Comparison of ENCODE assay signal across 33 cellular contexts in the genomic region with DNA sequence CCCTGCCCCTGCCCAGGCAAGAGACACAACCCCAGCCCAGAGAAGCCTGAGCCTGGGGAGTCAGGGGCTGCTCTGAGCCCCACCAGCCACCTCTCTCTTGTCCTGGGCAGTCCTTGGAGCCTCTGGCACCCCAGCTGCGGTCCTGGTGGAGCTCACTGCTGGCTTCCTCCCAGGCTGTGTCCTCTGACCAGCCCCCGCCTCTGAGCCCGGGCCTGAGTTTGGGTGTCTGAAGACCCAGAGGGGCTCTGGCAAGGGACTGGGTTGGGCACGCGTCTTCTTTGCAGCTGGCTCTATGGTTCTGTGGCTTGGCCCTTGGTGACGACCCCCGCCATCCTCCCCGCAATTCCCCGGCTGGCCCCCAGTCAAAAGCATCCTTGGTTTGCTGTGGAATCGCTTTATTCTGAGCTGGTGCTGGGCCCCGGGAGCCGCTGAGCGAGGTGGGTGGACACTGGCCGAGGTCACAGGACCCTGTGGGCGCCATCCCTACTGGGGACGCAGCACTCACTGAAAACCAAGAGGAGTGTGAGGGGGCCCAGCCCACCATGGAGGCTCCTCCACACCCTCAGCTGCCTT. TPM values are rescaled to one million over a fixed set of nuclear protein-coding genes. Genes with fewer than 3 reads are reported as not detected.
"Had no signal": no experiment of that assay in that cellular context is flagged by ENCODE, and none has a peak within 500 bp of the region (broad histone marks: within the 10 kb centered on the region; RNA-seq: fewer than 3 reads in every experiment).

No MANE protein-coding gene starts in this region.

- H3K4me3 Mint-ChIP-seq: activated CD4-positive, alpha-beta T cell treated with anti-CD3 and anti-CD28 coated beads for 36 hours; activated CD8-positive, alpha-beta memory T cell treated with anti-CD3 and anti-CD28 coated beads, Interleukin-2, amount 10 ng/mL, durations not matched to agents 7 days and 5 days; activated CD8-positive, alpha-beta T cell treated with anti-CD3 and anti-CD28 coated beads, Interleukin-2, amount 10 ng/mL, durations not matched to agents 7 days and 5 days; activated naive CD8-positive, alpha-beta T cell; stimulated activated naive CD8-positive, alpha-beta T cell treated with anti-CD3 and anti-CD28 coated beads, Interleukin-15, amount 100 ng/mL, for 72 hours had no signal

- H3K36me3 ChIP-seq: gastrocnemius medialis, right lobe of liver, thyroid gland, upper lobe of left lung, vagina had no signal

- H3K27me3 Mint-ChIP-seq: activated naive CD8-positive, alpha-beta T cell had no signal

- H3K27ac ChIP-seq: coronary artery, dorsolateral prefrontal cortex, gastrocnemius medialis, right lobe of liver, upper lobe of left lung, vagina had no signal

- H3K4me1 ChIP-seq: gastrocnemius medialis had no signal

- H3K27ac Mint-ChIP-seq: activated CD4-positive, alpha-beta T cell treated with anti-CD3 and anti-CD28 coated beads for 36 hours; activated CD8-positive, alpha-beta memory T cell treated with anti-CD3 and anti-CD28 coated beads, Interleukin-2, amount 10 ng/mL, durations not matched to agents 7 days and 5 days; activated CD8-positive, alpha-beta T cell treated with anti-CD3 and anti-CD28 coated beads, Interleukin-2, amount 10 ng/mL, durations not matched to agents 7 days and 5 days; activated naive CD8-positive, alpha-beta T cell; activated T-helper 2 cell treated with anti-CD3 and anti-CD28 coated beads, Interferon-gamma antibody, Interleukin-2, Interleukin-4, amounts not matched to agents 10 μg/mL and 5 μg/mL and 100 μg/mL, durations not matched to agents 14 hours and 24 hours and 36 hours; naive thymus-derived CD4-positive, alpha-beta T cell had no signal

- H3K9me3 Mint-ChIP-seq: activated T-helper 2 cell treated with anti-CD3 and anti-CD28 coated beads, Interferon-gamma antibody, Interleukin-2, Interleukin-4, amounts not matched to agents 10 μg/mL and 5 μg/mL and 100 μg/mL, durations not matched to agents 14 hours and 24 hours and 36 hours; naive thymus-derived CD4-positive, alpha-beta T cell; stimulated activated naive CD8-positive, alpha-beta T cell treated with anti-CD3 and anti-CD28 coated beads, Interleukin-15, amount 100 ng/mL, for 72 hours had no signal

- ATAC-seq: activated CD4-positive, alpha-beta T cell treated with anti-CD3 and anti-CD28 coated beads for 36 hours; activated CD8-positive, alpha-beta memory T cell treated with anti-CD3 and anti-CD28 coated beads, Interleukin-2, amount 10 ng/mL, durations not matched to agents 7 days and 5 days; activated CD8-positive, alpha-beta T cell treated with anti-CD3 and anti-CD28 coated beads, Interleukin-2, amount 10 ng/mL, durations not matched to agents 7 days and 5 days; gastrocnemius medialis; naive thymus-derived CD4-positive, alpha-beta T cell; stimulated activated naive CD8-positive, alpha-beta T cell treated with anti-CD3 and anti-CD28 coated beads, Interleukin-15, amount 100 ng/mL, for 72 hours had no signal

- H3K27me3 ChIP-seq: right lobe of liver, thyroid gland had no signal

- H3K9me3 ChIP-seq: gastrocnemius medialis, right lobe of liver, thyroid gland, upper lobe of left lung, vagina had no signal

- H3K4me3 ChIP-seq: dorsolateral prefrontal cortex, lung, right lobe of liver, thyroid gland, upper lobe of left lung, vagina had no signal

- DNase-seq: activated CD4-positive, alpha-beta T cell treated with anti-CD3 and anti-CD28 coated beads for 36 hours; activated CD4-positive, CD25-positive, alpha-beta regulatory T cell; activated CD8-positive, alpha-beta memory T cell treated with anti-CD3 and anti-CD28 coated beads, Interleukin-2, amount 10 ng/mL, durations not matched to agents 7 days and 5 days; activated CD8-positive, alpha-beta T cell treated with anti-CD3 and anti-CD28 coated beads, Interleukin-2, amount 10 ng/mL, durations not matched to agents 7 days and 5 days; activated T-cell treated with anti-CD3 and anti-CD28 coated beads, Interleukin-2, amount 50 U/mL, for 48 hours; anterior cingulate cortex; cerebellar nuclear complex; dorsolateral prefrontal cortex; effector memory CD4-positive, alpha-beta T cell; gastrocnemius medialis; glutamatergic neuron; hippocampal formation; naive thymus-derived CD4-positive, alpha-beta T cell; right lobe of liver; stimulated activated CD4-positive, alpha-beta T cell treated with anti-CD3 and anti-CD28 coated beads, Interleukin-12 subunit alpha, Interleukin-12 subunit beta, amount 100 ng/mL, for 4 hours; stimulated activated CD4-positive, alpha-beta T cell treated with anti-CD3 and anti-CD28 coated beads, Interleukin-4, amount 100 ng/mL, for 1 hour; stimulated activated naive CD8-positive, alpha-beta T cell treated with anti-CD3 and anti-CD28 coated beads, Interleukin-15, amount 100 ng/mL, for 72 hours; substantia nigra had no signal

- H3K36me3 Mint-ChIP-seq: activated CD8-positive, alpha-beta memory T cell treated with anti-CD3 and anti-CD28 coated beads, Interleukin-2, amount 10 ng/mL, durations not matched to agents 7 days and 5 days; activated naive CD8-positive, alpha-beta T cell; naive thymus-derived CD4-positive, alpha-beta T cell had no signal

RNA-seq across cellular contexts. Expression of gene LCN10, which starts 1.0 kb away (rescaled TPM):
- total RNA-seq: bronchial epithelial cell, epithelial cell of proximal tubule, kidney epithelial cell had no signal

RNA-seq across cellular contexts. Expression of gene LCN6, which starts 4.6 kb away (rescaled TPM):
- total RNA-seq: activated CD4-positive, alpha-beta T cell treated with anti-CD3 and anti-CD28 coated beads for 36 hours; activated CD8-positive, alpha-beta memory T cell treated with anti-CD3 and anti-CD28 coated beads, Interleukin-2, amount 10 ng/mL, durations not matched to agents 7 days and 5 days; activated CD8-positive, alpha-beta T cell treated with anti-CD3 and anti-CD28 coated beads, Interleukin-2, amount 10 ng/mL, durations not matched to agents 7 days and 5 days; activated T-helper 2 cell treated with anti-CD3 and anti-CD28 coated beads, Interferon-gamma antibody, Interleukin-2, Interleukin-4, amounts not matched to agents 10 μg/mL and 5 μg/mL and 100 μg/mL, durations not matched to agents 14 hours and 24 hours and 36 hours; bronchial epithelial cell; epithelial cell of proximal tubule; kidney epithelial cell; left lobe of liver; naive thymus-derived CD4-positive, alpha-beta T cell; skeletal muscle tissue; T-helper 1 cell treated with Interleukin-12 subunit alpha and Interleukin-12 subunit beta and Interleukin-4 antibody, amounts not matched to agents 30 ng/mL and 1 ng/mL, for 36 hours had no signal

RNA-seq across cellular contexts. Expression of gene LCN8, which starts 14.3 kb away (rescaled TPM):
- total RNA-seq: activated CD4-positive, alpha-beta T cell treated with anti-CD3 and anti-CD28 coated beads for 36 hours; activated CD8-positive, alpha-beta memory T cell treated with anti-CD3 and anti-CD28 coated beads, Interleukin-2, amount 10 ng/mL, durations not matched to agents 7 days and 5 days; activated CD8-positive, alpha-beta T cell treated with anti-CD3 and anti-CD28 coated beads, Interleukin-2, amount 10 ng/mL, durations not matched to agents 7 days and 5 days; activated T-helper 2 cell treated with anti-CD3 and anti-CD28 coated beads, Interferon-gamma antibody, Interleukin-2, Interleukin-4, amounts not matched to agents 10 μg/mL and 5 μg/mL and 100 μg/mL, durations not matched to agents 14 hours and 24 hours and 36 hours; bronchial epithelial cell; epithelial cell of proximal tubule; gastrocnemius medialis; kidney epithelial cell; left lobe of liver; mesenteric fat pad; omental fat pad; right lobe of liver; skeletal muscle tissue; T-helper 1 cell treated with Interleukin-12 subunit alpha and Interleukin-12 subunit beta and Interleukin-4 antibody, amounts not matched to agents 30 ng/mL and 1 ng/mL, for 36 hours; upper lobe of left lung; vagina had no signal

RNA-seq across cellular contexts. Expression of gene LCN15, which starts 20.6 kb away (rescaled TPM):
- total RNA-seq: activated CD4-positive, alpha-beta T cell treated with anti-CD3 and anti-CD28 coated beads for 36 hours; activated CD8-positive, alpha-beta memory T cell treated with anti-CD3 and anti-CD28 coated beads, Interleukin-2, amount 10 ng/mL, durations not matched to agents 7 days and 5 days; activated CD8-positive, alpha-beta T cell treated with anti-CD3 and anti-CD28 coated beads, Interleukin-2, amount 10 ng/mL, durations not matched to agents 7 days and 5 days; activated T-helper 2 cell treated with anti-CD3 and anti-CD28 coated beads, Interferon-gamma antibody, Interleukin-2, Interleukin-4, amounts not matched to agents 10 μg/mL and 5 μg/mL and 100 μg/mL, durations not matched to agents 14 hours and 24 hours and 36 hours; bronchial epithelial cell; epithelial cell of proximal tubule; gastrocnemius medialis; kidney epithelial cell; left lobe of liver; lung; naive thymus-derived CD4-positive, alpha-beta T cell; omental fat pad; right lobe of liver; skeletal muscle tissue; T-helper 1 cell treated with Interleukin-12 subunit alpha and Interleukin-12 subunit beta and Interleukin-4 antibody, amounts not matched to agents 30 ng/mL and 1 ng/mL, for 36 hours; thyroid gland; vagina had no signal

RNA-seq across cellular contexts. Expression of gene DIPK1B, which starts 31.4 kb away (rescaled TPM):
- total RNA-seq: activated CD8-positive, alpha-beta memory T cell treated with anti-CD3 and anti-CD28 coated beads, Interleukin-2, amount 10 ng/mL, durations not matched to agents 7 days and 5 days; bronchial epithelial cell had no signal
